ENCODE assay signal across 8 cellular contexts in genomic region chr3:14143826-14144225, GRCh38. TPM values are rescaled to one million over a fixed set of nuclear protein-coding genes. Genes with fewer than 3 reads are reported as not detected.
A peak's percentile ranks its signal among the peaks of the same experiment; 100 is the strongest.
DNase-seq lines count a peak whose midpoint lies in the region; ATAC-seq and TF ChIP-seq lines count a peak whose summit lies in the region.

No MANE protein-coding gene starts in this region.

- CTCF ChIA-PET in PC-9 (lab: Charles Lee) = no interaction called here

- H3K4me1 ChIP-seq in PC-9 (replicated peaks; ENCODE audit: insufficient read depth) (peaks cover 44% of the 10 kb centered on the region), ectodermal cell (ENCODE audit: control insufficient read depth, insufficient read depth, low read length) (no peaks in the 10 kb centered on the region), mucosa of stomach (ENCODE audit: control insufficient read depth, insufficient read depth, low read length) (peaks cover 17% of the 10 kb centered on the region)

- peak overlapping the region; percentile 88 for H3K4me2 ChIP-seq in PC-9

- 79 to 86% methylated on average over 3 of the region's 3 CpGs for WGBS in ectodermal cell, 2 experiments

- BruUV-seq in PC-9 (replicated peaks; lab: Mats Ljungman, UMichigan) = TSS peak; percentile 18

- peak; percentile 84 for DNase-seq in GM03348 (ENCODE audit: low spot score)
- peak; percentile 60 to 92 for DNase-seq in PC-9
- no peak for DNase-seq in ureter (ENCODE audit: low spot score)
- no peak for DNase-seq in activated CD4-positive, CD25-positive, alpha-beta regulatory T cell (lab: John Stamatoyannopoulos, UW)

- no peak overlapping the region for H2AFZ ChIP-seq in PC-9

- no peaks in the 10 kb centered on the region for H3K9me2 ChIP-seq in PC-9 (ENCODE audit: insufficient read depth)

- H3K4me3 ChIP-seq in PC-9 (0 out of 2 replicates have a peak overlapping the region, but pooled peaks have one; percentile 19), ectodermal cell (ENCODE audit: insufficient read depth, low read depth, low read length) (no peak overlapping the region), mucosa of stomach (ENCODE audit: low read length) (no peak overlapping the region)

- no peaks in the 10 kb centered on the region for H4K20me1 ChIP-seq in PC-9 (ENCODE audit: insufficient read depth)

- intact Hi-C loops in PC-9 (cut with micrococcal nuclease; ENCODE audit: unreplicated experiment) = loop anchor here (1.0 to 2.0 kb wide), 3 partner anchors 19 to 248 kb away; partner anchors contain the start of genes LSM3, TMEM43 and XPC

- H3K27ac ChIP-seq in PC-9 = peak overlapping the region; percentile 88
- H3K27ac ChIP-seq in ectodermal cell (ENCODE audit: insufficient read depth, low read depth, low read length, poor library complexity, severe bottlenecking) = peak overlapping the region; percentile 78

- H3K9ac ChIP-seq in mucosa of stomach (ENCODE audit: low read length) = peak overlapping the region; percentile 13

- no peak for ATAC-seq in HG03432 (IDR thresholded peaks at IDR 0.05; ENCODE audit: unreplicated experiment)
- no peak for ATAC-seq in HG02642 (IDR thresholded peaks at IDR 0.05; ENCODE audit: poor library complexity, unreplicated experiment)

- H3F3A ChIP-seq in PC-9 (ENCODE audit: insufficient read depth, low read depth) = peaks cover 37% of the 10 kb centered on the region

- POLR2A ChIA-PET in PC-9 (lab: Charles Lee; ENCODE audit: unreplicated experiment) = interaction anchor here (0.5 to 1.3 kb wide), 6 partner anchors 15 to 1502 kb away, joined by 3 to 26 read pairs (median 10); partner anchors contain the start of gene LSM3

- H3K79me2 ChIP-seq in PC-9 (ENCODE audit: low read depth) = no peaks in the 10 kb centered on the region

- H3K27me3 ChIP-seq in PC-9 (ENCODE audit: insufficient read depth, low read depth) (no peaks in the 10 kb centered on the region), ectodermal cell (ENCODE audit: control insufficient read depth, insufficient read depth, low read length, poor library complexity, severe bottlenecking) (no peaks in the 10 kb centered on the region), mucosa of stomach (ENCODE audit: control insufficient read depth, insufficient read depth, low read length) (no peaks in the 10 kb centered on the region)

- H3K36me3 ChIP-seq in PC-9 (ENCODE audit: low read depth) (peaks cover 19% of the 10 kb centered on the region), ectodermal cell (ENCODE audit: control insufficient read depth, insufficient read depth, low read length) (peaks cover 7% of the 10 kb centered on the region), mucosa of stomach (ENCODE audit: control insufficient read depth, insufficient read depth, low read length) (peaks cover 16% of the 10 kb centered on the region)

- TF ChIP-seq CTCF in PC-9 (conservative IDR thresholded peaks at IDR 0.05) = no peak

- H3K9me3 ChIP-seq in PC-9 (ENCODE audit: insufficient read depth, low read depth) = no peaks in the 10 kb centered on the region
- H3K9me3 ChIP-seq in ectodermal cell (ENCODE audit: control insufficient read depth, low read length) = no peaks in the 10 kb centered on the region
- H3K9me3 ChIP-seq in mucosa of stomach (ENCODE audit: control insufficient read depth, low read length) = no peaks in the 10 kb centered on the region

RNA-seq across cellular contexts. Expression of gene TMEM43, which starts 19.0 kb away (rescaled TPM):
- 62.3 and 64.7 TPM in 2 replicates for total RNA-seq in PC-9 (2021)
- polyA plus RNA-seq in ectodermal cell (2013, experiment 1 of 4) = 29.4 TPM
- polyA plus RNA-seq in ectodermal cell (2013, experiment 2 of 4) = 30.3 TPM
- polyA plus RNA-seq in ectodermal cell (2013, experiment 3 of 4) = 25.9 TPM
- 28.0 TPM for polyA plus RNA-seq in ectodermal cell (2013, experiment 4 of 4)
- total RNA-seq in ureter = 76.5 TPM

RNA-seq across cellular contexts. Expression of gene CHCHD4, which starts 19.2 kb away (rescaled TPM):
- total RNA-seq in PC-9 (2021) = 14.4 and 17.6 TPM in 2 replicates
- 9.3 TPM for polyA plus RNA-seq in ectodermal cell (2013, experiment 1 of 4)
- 7.6 TPM for polyA plus RNA-seq in ectodermal cell (2013, experiment 2 of 4)
- polyA plus RNA-seq in ectodermal cell (2013, experiment 3 of 4) = 8.3 TPM
- polyA plus RNA-seq in ectodermal cell (2013, experiment 4 of 4) = 8.8 TPM
- 11.2 TPM for total RNA-seq in ureter

RNA-seq across cellular contexts. Expression of gene XPC, which starts 34.6 kb away (rescaled TPM):
- total RNA-seq in PC-9 (2021) (27.1 and 28.8 TPM in 2 replicates), ureter (55.6 TPM)
- 32.1 TPM for polyA plus RNA-seq in ectodermal cell (2013, experiment 1 of 4)
- polyA plus RNA-seq in ectodermal cell (2013, experiment 2 of 4) = 35.7 TPM
- 28.0 TPM for polyA plus RNA-seq in ectodermal cell (2013, experiment 3 of 4)
- 34.8 TPM for polyA plus RNA-seq in ectodermal cell (2013, experiment 4 of 4)

RNA-seq across cellular contexts. Expression of gene LSM3, which starts 34.8 kb away (rescaled TPM):
- total RNA-seq in PC-9 (2021) = 8.7 and 18.3 TPM in 2 replicates
- 21.3 TPM for polyA plus RNA-seq in ectodermal cell (2013, experiment 1 of 4)
- 22.2 TPM for polyA plus RNA-seq in ectodermal cell (2013, experiment 2 of 4)
- 20.8 TPM for polyA plus RNA-seq in ectodermal cell (2013, experiment 3 of 4)
- polyA plus RNA-seq in ectodermal cell (2013, experiment 4 of 4) = 22.8 TPM
- 11.4 TPM for total RNA-seq in ureter

Comparison
In these comparisons a context has a peak if more than half of its experiments do, and no peak if none do; other contexts are left out.
1. DNase-seq: peak in GM03348 (single experiment) and PC-9 (2 of 2); none in ureter (single experiment) and activated CD4-positive, CD25-positive, alpha-beta regulatory T cell (0 of 4).